Comparison of ENCODE assay signal across 11 cellular contexts in the genomic region with DNA sequence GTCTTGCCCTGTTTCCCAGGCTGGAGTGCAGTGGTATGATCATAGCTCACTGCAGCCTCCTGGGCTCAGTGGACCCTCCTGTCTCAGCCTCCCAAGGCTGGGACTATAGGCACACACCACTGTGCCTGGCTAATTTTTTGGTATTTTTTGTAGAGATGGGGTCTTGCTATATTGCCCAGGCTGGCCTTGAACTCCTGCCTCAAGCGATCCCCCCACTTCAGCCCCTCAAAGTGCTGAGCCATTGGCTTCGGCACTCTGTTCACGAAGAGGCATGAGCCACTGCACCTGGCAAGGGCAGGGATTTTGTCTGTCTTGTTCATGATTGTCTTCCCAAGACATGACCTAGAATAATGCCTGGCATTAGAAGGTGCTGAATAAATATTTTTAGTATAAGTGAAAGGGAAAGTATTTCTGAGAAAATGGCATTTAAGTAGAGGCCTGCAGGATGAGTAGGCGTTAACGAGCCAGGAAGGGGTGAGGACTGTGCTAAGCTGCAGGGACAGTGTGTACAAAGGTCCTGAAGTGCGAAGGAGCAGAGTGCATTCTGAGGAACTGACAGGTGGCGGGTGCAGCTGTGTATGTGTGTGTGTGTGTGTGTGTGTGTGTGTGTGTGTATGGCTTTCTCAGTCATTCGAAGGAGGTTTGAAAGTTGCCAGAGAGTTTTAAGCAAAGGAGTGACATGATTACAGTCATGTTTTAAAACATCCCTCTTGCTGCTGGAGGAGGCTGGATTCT. TPM values are rescaled to one million over a fixed set of nuclear protein-coding genes. Genes with fewer than 3 reads are reported as not detected.
DNase-seq lines count a peak whose midpoint lies in the region; ATAC-seq, FAIRE-seq and TF ChIP-seq lines count a peak whose summit lies in the region.
"Had no signal": no experiment of that assay in that cellular context is flagged by ENCODE, and none has a peak within 500 bp of the region (broad histone marks: within the 10 kb centered on the region; RNA-seq: fewer than 3 reads in every experiment).

No MANE protein-coding gene starts in this region.

- peak in 1 of 2 donors; percentile 66 for TF ChIP-seq POLR2A in Peyer's patch (IDR thresholded peaks at IDR 0.05)

- H3K4me1 ChIP-seq in Peyer's patch (peaks cover 0 to 45% (median 0%) of the 10 kb centered on the region in 4 donors), kidney (ENCODE audit: control insufficient read depth in 1 of 2, insufficient read depth in 1 of 2, low read depth in 1 of 2, low read length in 2 of 2) (peaks cover 4 to 5% of the 10 kb centered on the region in 2 donors)
- H3K4me1 ChIP-seq: breast epithelium had no signal

- H3K4me3 Mint-ChIP-seq in activated CD8-positive, alpha-beta memory T cell treated with anti-CD3 and anti-CD28 coated beads, Interleukin-2, amount 10 ng/mL, durations not matched to agents 7 days and 5 days: no peak overlapping the region
- no peak overlapping the region for H3K4me3 Mint-ChIP-seq in stimulated activated naive CD8-positive, alpha-beta T cell treated with anti-CD3 and anti-CD28 coated beads, Interleukin-15, Interleukin-2, amounts not matched to agents 100 ng/mL and 50 ng/mL, for 24 hours
- H3K4me3 Mint-ChIP-seq in progenitor cell of endocrine pancreas (ENCODE audit: low read depth): no peak overlapping the region

- no peak overlapping the region for H3K27ac Mint-ChIP-seq in activated CD8-positive, alpha-beta memory T cell treated with anti-CD3 and anti-CD28 coated beads, Interleukin-2, amount 10 ng/mL, durations not matched to agents 7 days and 5 days
- H3K27ac Mint-ChIP-seq in stimulated activated naive CD8-positive, alpha-beta T cell treated with anti-CD3 and anti-CD28 coated beads, Interleukin-15, Interleukin-2, amounts not matched to agents 100 ng/mL and 50 ng/mL, for 24 hours: peak overlapping the region; percentile 33
- H3K27ac Mint-ChIP-seq in progenitor cell of endocrine pancreas: no peak overlapping the region

- peak; percentile 63 for DNase-seq in activated CD8-positive, alpha-beta memory T cell treated with anti-CD3 and anti-CD28 coated beads, Interleukin-2, amount 10 ng/mL, durations not matched to agents 7 days and 5 days
- DNase-seq in activated CD8-positive, alpha-beta memory T cell treated with anti-CD3 and anti-CD28 coated beads for 24 hours: no peak
- DNase-seq in Peyer's patch (peak in 2 of 3 donors; percentile 86 to 90), kidney (no peak), progenitor cell of endocrine pancreas (ENCODE audit: low spot score, unreplicated experiment) (no peak)
- DNase-seq: activated CD4-positive, alpha-beta T cell treated with anti-CD3 and anti-CD28 coated beads, Interleukin-2, amount 50 U/mL, for 48 hours; NCI-H1105 treated with DMSO at 0.1 percent for 48 hours had no signal

- no peaks in the 10 kb centered on the region for H3K27me3 ChIP-seq in Peyer's patch
- H3K27me3 ChIP-seq: breast epithelium had no signal

- no peaks in the 10 kb centered on the region for H3K36me3 ChIP-seq in Peyer's patch
- no peaks in the 10 kb centered on the region for H3K36me3 ChIP-seq in kidney (ENCODE audit: control insufficient read depth in 1 of 2, insufficient read depth in 2 of 2, low read length in 2 of 2)
- H3K36me3 ChIP-seq: breast epithelium had no signal

- no peak for FAIRE-seq in kidney (lab: Jason Lieb, UNC)

- TF ChIP-seq CTCF in Peyer's patch (IDR thresholded peaks at IDR 0.05): no peak
- TF ChIP-seq CTCF in kidney (IDR thresholded peaks at IDR 0.05; ENCODE audit: borderline replicate concordance, extremely low read depth, insufficient read depth): no peak
- TF ChIP-seq CTCF in progenitor cell of endocrine pancreas (IDR thresholded peaks at IDR 0.05; ENCODE audit: unreplicated experiment): no peak

- H3K9me3 ChIP-seq in Peyer's patch: no peaks in the 10 kb centered on the region
- H3K9me3 ChIP-seq in kidney (ENCODE audit: control insufficient read depth in 1 of 2, low read length in 2 of 2): no peaks in the 10 kb centered on the region
- H3K9me3 ChIP-seq: breast epithelium had no signal

- peak overlapping the region in 3 of 4 donors; percentile 64 to 96 (median 83) for H3K27ac ChIP-seq in Peyer's patch
- peak overlapping the region; percentile 10 to 69 for H3K27ac ChIP-seq in kidney (ENCODE audit: low read depth in 2 of 2, low read length in 2 of 2)
- H3K27ac ChIP-seq: breast epithelium had no signal

- no peaks in the 10 kb centered on the region for H3K9me3 Mint-ChIP-seq in activated CD8-positive, alpha-beta memory T cell treated with anti-CD3 and anti-CD28 coated beads, Interleukin-2, amount 10 ng/mL, durations not matched to agents 7 days and 5 days (ENCODE audit: low read depth)
- no peaks in the 10 kb centered on the region for H3K9me3 Mint-ChIP-seq in stimulated activated naive CD8-positive, alpha-beta T cell treated with anti-CD3 and anti-CD28 coated beads, Interleukin-15, Interleukin-2, amounts not matched to agents 100 ng/mL and 50 ng/mL, for 24 hours
- no peaks in the 10 kb centered on the region for H3K9me3 Mint-ChIP-seq in progenitor cell of endocrine pancreas (ENCODE audit: low read depth)

- H3K4me3 ChIP-seq in Peyer's patch (no peak overlapping the region), kidney (ENCODE audit: low read length in 2 of 2) (no peak overlapping the region)
- H3K4me3 ChIP-seq: breast epithelium had no signal

- H3K9ac ChIP-seq in kidney (ENCODE audit: low read length in 2 of 2): no peak overlapping the region

- CTCF ChIA-PET in activated CD8-positive, alpha-beta memory T cell treated with anti-CD3 and anti-CD28 coated beads, Interleukin-2, amount 10 ng/mL, durations not matched to agents 7 days and 5 days (lab: Charles Lee): no interaction called here

- intact Hi-C loops in kidney (cut with DNase I): no loop called here

- ATAC-seq in activated CD8-positive, alpha-beta memory T cell treated with anti-CD3 and anti-CD28 coated beads, Interleukin-2, amount 10 ng/mL, durations not matched to agents 7 days and 5 days: peak; percentile 84
- ATAC-seq in HG03196 (IDR thresholded peaks at IDR 0.05; ENCODE audit: unreplicated experiment) (no peak), GM21526 (IDR thresholded peaks at IDR 0.05; ENCODE audit: low FRiP score, unreplicated experiment) (no peak)

- H3K4me1 Mint-ChIP-seq in activated CD8-positive, alpha-beta memory T cell treated with anti-CD3 and anti-CD28 coated beads, Interleukin-2, amount 10 ng/mL, durations not matched to agents 7 days and 5 days: peaks cover 17% of the 10 kb centered on the region
- peaks cover 15% of the 10 kb centered on the region for H3K4me1 Mint-ChIP-seq in stimulated activated naive CD8-positive, alpha-beta T cell treated with anti-CD3 and anti-CD28 coated beads, Interleukin-15, Interleukin-2, amounts not matched to agents 100 ng/mL and 50 ng/mL, for 24 hours (ENCODE audit: low read depth)
- peaks cover 28% of the 10 kb centered on the region for H3K4me1 Mint-ChIP-seq in progenitor cell of endocrine pancreas (ENCODE audit: low read depth)

- peaks cover 3% of the 10 kb centered on the region for H3K27me3 Mint-ChIP-seq in activated CD8-positive, alpha-beta memory T cell treated with anti-CD3 and anti-CD28 coated beads, Interleukin-2, amount 10 ng/mL, durations not matched to agents 7 days and 5 days
- H3K27me3 Mint-ChIP-seq in stimulated activated naive CD8-positive, alpha-beta T cell treated with anti-CD3 and anti-CD28 coated beads, Interleukin-15, Interleukin-2, amounts not matched to agents 100 ng/mL and 50 ng/mL, for 24 hours: no peaks in the 10 kb centered on the region
- peaks cover 3% of the 10 kb centered on the region for H3K27me3 Mint-ChIP-seq in progenitor cell of endocrine pancreas

- no peaks in the 10 kb centered on the region for H3K36me3 Mint-ChIP-seq in activated CD8-positive, alpha-beta memory T cell treated with anti-CD3 and anti-CD28 coated beads, Interleukin-2, amount 10 ng/mL, durations not matched to agents 7 days and 5 days
- no peaks in the 10 kb centered on the region for H3K36me3 Mint-ChIP-seq in stimulated activated naive CD8-positive, alpha-beta T cell treated with anti-CD3 and anti-CD28 coated beads, Interleukin-15, Interleukin-2, amounts not matched to agents 100 ng/mL and 50 ng/mL, for 24 hours (ENCODE audit: low read depth)
- H3K36me3 Mint-ChIP-seq in progenitor cell of endocrine pancreas (ENCODE audit: insufficient read depth): no peaks in the 10 kb centered on the region

RNA-seq across cellular contexts. Expression of gene VEGFA, which starts 43.0 kb away (rescaled TPM):
- total RNA-seq in activated CD8-positive, alpha-beta memory T cell treated with anti-CD3 and anti-CD28 coated beads, Interleukin-2, amount 10 ng/mL, durations not matched to agents 7 days and 5 days: 10 to 100 TPM; 27.8 to 29.0 TPM
- total RNA-seq in Peyer's patch: 100 to 1,000 TPM; 202 to 663 (median 418) TPM
- total RNA-seq in kidney: 36.3 TPM
- 111 TPM for polyA plus RNA-seq in kidney (ENCODE audit: insufficient read depth, low read depth, low replicate concordance)
- total RNA-seq in progenitor cell of endocrine pancreas: 243 and 267 TPM in 2 replicates

Comparison
In these comparisons a context has a peak if more than half of its experiments do, and no peak if none do; other contexts are left out.
1. DNase-seq: peak in activated CD8-positive, alpha-beta memory T cell treated with anti-CD3 and anti-CD28 coated beads, Interleukin-2, amount 10 ng/mL, durations not matched to agents 7 days and 5 days (single experiment) and Peyer's patch (2 of 3); none in activated CD8-positive, alpha-beta memory T cell treated with anti-CD3 and anti-CD28 coated beads for 24 hours (single experiment), kidney (single experiment) and progenitor cell of endocrine pancreas (single experiment).